ENCODE assay signal across 11 cellular contexts in genomic region chr4:7045961-7046921, GRCh38. TPM values are rescaled to one million over a fixed set of nuclear protein-coding genes. Genes with fewer than 3 reads are reported as not detected.
DNase-seq lines count a peak whose midpoint lies in the region; ATAC-seq and TF ChIP-seq lines count a peak whose summit lies in the region.
"Had no signal": no experiment of that assay in that cellular context is flagged by ENCODE, and none has a peak within 500 bp of the region (broad histone marks: within the 10 kb centered on the region; RNA-seq: fewer than 3 reads in every experiment).

No MANE protein-coding gene starts in this region.

- DNase-seq in GM06990 (ENCODE audit: extremely low read depth, insufficient read length) (peak; percentile 83), neural crest cell (ENCODE audit: low read depth, low spot score) (no peak), HAP-1 (ENCODE audit: low spot score in 2 of 2) (no peak), NCI-H2196 (lab: John Stamatoyannopoulos, UW; ENCODE audit: unreplicated experiment) (no peak), EL (no peak)
- DNase-seq in activated CD8-positive, alpha-beta T cell treated with anti-CD3 and anti-CD28 coated beads, Interleukin-2, amount 10 ng/mL, durations not matched to agents 7 days and 5 days = no peak
- DNase-seq: activated effector memory CD4-positive, alpha-beta T cell treated with Interleukin-2 at 50 U/mL for 16 hours; right cardiac atrium had no signal

- POLR2A ChIA-PET in activated CD8-positive, alpha-beta T cell treated with anti-CD3 and anti-CD28 coated beads, Interleukin-2, amount 10 ng/mL, durations not matched to agents 7 days and 5 days (lab: Charles Lee) = interaction anchor here (1.4 to 5.7 kb wide), 5 partner anchors 14 to 104 kb away, joined by 4 to 62 read pairs (median 5); partner anchors contain the start of gene GRPEL1

- H3K9me3 ChIP-seq in HAP-1 = no peaks in the 10 kb centered on the region
- H3K9me3 ChIP-seq: tibial nerve had no signal

- H3K4me1 Mint-ChIP-seq in activated CD8-positive, alpha-beta T cell treated with anti-CD3 and anti-CD28 coated beads, Interleukin-2, amount 10 ng/mL, durations not matched to agents 7 days and 5 days (ENCODE audit: low read depth) = peaks cover 44% of the 10 kb centered on the region
- peaks cover 34% of the 10 kb centered on the region for H3K4me1 Mint-ChIP-seq in neural crest cell

- peak overlapping the region; percentile 21 for H3K27ac Mint-ChIP-seq in activated CD8-positive, alpha-beta T cell treated with anti-CD3 and anti-CD28 coated beads, Interleukin-2, amount 10 ng/mL, durations not matched to agents 7 days and 5 days
- peak overlapping the region; percentile 81 for H3K27ac Mint-ChIP-seq in neural crest cell (ENCODE audit: unreplicated experiment)

- peak; percentile 25 for ATAC-seq in GM21737 (IDR thresholded peaks at IDR 0.05; ENCODE audit: unreplicated experiment)
- ATAC-seq in activated CD8-positive, alpha-beta T cell treated with anti-CD3 and anti-CD28 coated beads, Interleukin-2, amount 10 ng/mL, durations not matched to agents 7 days and 5 days = no peak
- ATAC-seq in HG03457 (IDR thresholded peaks at IDR 0.05; ENCODE audit: unreplicated experiment) = no peak
- ATAC-seq: right cardiac atrium had no signal

- peaks cover 12% of the 10 kb centered on the region for H3K36me3 Mint-ChIP-seq in activated CD8-positive, alpha-beta T cell treated with anti-CD3 and anti-CD28 coated beads, Interleukin-2, amount 10 ng/mL, durations not matched to agents 7 days and 5 days (ENCODE audit: low read depth)
- no peaks in the 10 kb centered on the region for H3K36me3 Mint-ChIP-seq in neural crest cell (ENCODE audit: low read depth)

- H3K27me3 Mint-ChIP-seq in activated CD8-positive, alpha-beta T cell treated with anti-CD3 and anti-CD28 coated beads, Interleukin-2, amount 10 ng/mL, durations not matched to agents 7 days and 5 days (ENCODE audit: low read depth) = peaks cover 13% of the 10 kb centered on the region
- H3K27me3 Mint-ChIP-seq in neural crest cell (ENCODE audit: low read depth) = no peaks in the 10 kb centered on the region

- no peaks in the 10 kb centered on the region; the same call in none of the 2 replicates for H3K4me1 ChIP-seq in HAP-1

- no peaks in the 10 kb centered on the region for H3K9me3 Mint-ChIP-seq in activated CD8-positive, alpha-beta T cell treated with anti-CD3 and anti-CD28 coated beads, Interleukin-2, amount 10 ng/mL, durations not matched to agents 7 days and 5 days (ENCODE audit: insufficient read depth)
- no peaks in the 10 kb centered on the region for H3K9me3 Mint-ChIP-seq in neural crest cell

- no peak overlapping the region for H3K4me3 Mint-ChIP-seq in activated CD8-positive, alpha-beta T cell treated with anti-CD3 and anti-CD28 coated beads, Interleukin-2, amount 10 ng/mL, durations not matched to agents 7 days and 5 days
- peak overlapping the region; percentile 92 for H3K4me3 Mint-ChIP-seq in neural crest cell

- TF ChIP-seq CTCF in GM06990 (IDR thresholded peaks at IDR 0.05; ENCODE audit: insufficient read depth, low read length, poor library complexity, severe bottlenecking) (no peak), neural crest cell (conservative IDR thresholded peaks at IDR 0.05) (no peak)

- H3K4me3 ChIP-seq in GM06990 (replicated peaks; ENCODE audit: low read depth, low read length) (peak overlapping the region; percentile 26), HAP-1 (no peak overlapping the region)

- CTCF ChIA-PET in activated CD8-positive, alpha-beta T cell treated with anti-CD3 and anti-CD28 coated beads, Interleukin-2, amount 10 ng/mL, durations not matched to agents 7 days and 5 days (lab: Charles Lee) = interaction anchor here (1.0 to 3.9 kb wide), 3 partner anchors 12 to 118 kb away, joined by 3 to 23 read pairs (median 4); no protein-coding TSS in a partner anchor

- in situ Hi-C loops in HAP-1 (cut with MboI; ENCODE audit: low sequenced_read_pairs) = no loop called here

- H3K27me3 ChIP-seq in GM06990 (replicated peaks; ENCODE audit: control insufficient read depth, insufficient read depth, low read length) (no peaks in the 10 kb centered on the region), HAP-1 (ENCODE audit: low read depth) (no peaks in the 10 kb centered on the region)
- H3K27me3 ChIP-seq: tibial nerve had no signal

- H3K36me3 ChIP-seq in GM06990 (ENCODE audit: control insufficient read depth, insufficient read depth, low read length) (peaks cover 7% of the 10 kb centered on the region), HAP-1 (replicated peaks) (peaks cover 11% of the 10 kb centered on the region)

RNA-seq across cellular contexts. Expression of gene TADA2B, which starts 3.1 kb away (rescaled TPM):
- 10 to 100 TPM; 16.6 to 16.8 TPM for total RNA-seq in activated CD8-positive, alpha-beta T cell treated with anti-CD3 and anti-CD28 coated beads, Interleukin-2, amount 10 ng/mL, durations not matched to agents 7 days and 5 days
- total RNA-seq in neural crest cell = 18.6 and 19.2 TPM in 2 replicates

RNA-seq across cellular contexts. Expression of gene GRPEL1, which starts 21.6 kb away (rescaled TPM):
- total RNA-seq in activated CD8-positive, alpha-beta T cell treated with anti-CD3 and anti-CD28 coated beads, Interleukin-2, amount 10 ng/mL, durations not matched to agents 7 days and 5 days = 10 to 100 TPM; 43.1 to 49.4 TPM
- total RNA-seq in neural crest cell = 26.6 and 28.2 TPM in 2 replicates
